16 cellular contexts compared by ENCODE assay signal in genomic region chr11:122869622-122870021, GRCh38. TPM values are rescaled to one million over a fixed set of nuclear protein-coding genes. Genes with fewer than 3 reads are reported as not detected.
DNase-seq lines count a peak whose midpoint lies in the region; ATAC-seq and TF ChIP-seq lines count a peak whose summit lies in the region.
"Had no signal": no experiment of that assay in that cellular context is flagged by ENCODE, and none has a peak within 500 bp of the region (broad histone marks: within the 10 kb centered on the region; RNA-seq: fewer than 3 reads in every experiment).

No MANE protein-coding gene starts in this region.

- no peak overlapping the region for H4K5ac ChIP-seq in IMR-90 (ENCODE audit: low read depth, low read length)

- no peak overlapping the region for H4K12ac ChIP-seq in trophoblast cell (ENCODE audit: low read depth, low read length)

- no peak for DNase-seq in activated naive CD8-positive, alpha-beta T cell treated with anti-CD3 and anti-CD28 coated beads for 36 hours
- DNase-seq in IMR-90 (no peak), NCI-H748 treated with DMSO at 0.1 percent for 48 hours (lab: John Stamatoyannopoulos, UW) (peak; percentile 8), trophoblast cell (peak; percentile 37 to 84), NCI-H187 (lab: John Stamatoyannopoulos, UW) (no peak)
- DNase-seq in activated naive CD4-positive, alpha-beta T cell (lab: John Stamatoyannopoulos, UW), result no peak
- DNase-seq: CD4-positive, alpha-beta memory T cell; DMS79; KBM-7; MV-4-11; NCI-H2171; PC-9 had no signal

- no peak overlapping the region for H3K4me2 ChIP-seq in IMR-90 (ENCODE audit: low read depth, low read length)
- H3K4me2 ChIP-seq in trophoblast cell (ENCODE audit: low read length), result no peak overlapping the region
- H3K4me2 ChIP-seq: BLaER1, PC-9 had no signal

- H4K8ac ChIP-seq in IMR-90 (ENCODE audit: low read depth in 2 of 2, low read length in 2 of 2), result no peak overlapping the region
- no peak overlapping the region for H4K8ac ChIP-seq in trophoblast cell (ENCODE audit: low read depth, low read length)

- no CpG with 5 or more reads among the region's 6 CpGs for WGBS in IMR-90 (ENCODE audit: extremely low coverage in 2 of 2, insufficient read length in 1 of 2), 2 experiments
- no CpG with 5 or more reads among the region's 6 CpGs for WGBS in trophoblast cell (ENCODE audit: extremely low coverage, insufficient coverage, insufficient read length)

- H3K79me2 ChIP-seq in trophoblast cell (ENCODE audit: control insufficient read depth, insufficient read depth, low read length, poor library complexity), result no peaks in the 10 kb centered on the region

- H2AFZ ChIP-seq in IMR-90 (replicated peaks; ENCODE audit: low read length, poor library complexity) (no peak overlapping the region), trophoblast cell (ENCODE audit: insufficient read depth, low read length, poor library complexity) (no peak overlapping the region)
- H2AFZ ChIP-seq: PC-9 had no signal

- H2BK12ac ChIP-seq in trophoblast cell (ENCODE audit: low read length), result no peak overlapping the region

- dilution Hi-C loops in IMR-90 (cut with HindIII; ENCODE audit: low sequenced_read_pairs, unreplicated experiment), result loop anchor here (25.0 kb wide), 1 partner anchor 168 kb away; no protein-coding TSS in a partner anchor

- in situ Hi-C loops in IMR-90 (cut with MboI; ENCODE audit: low sequenced_read_pairs), result loop anchor here (5.0 to 25.0 kb wide), 2 partner anchors 153 to 393 kb away; no protein-coding TSS in a partner anchor

- TF ChIP-seq CTCF in IMR-90 (conservative IDR thresholded peaks at IDR 0.05; ENCODE audit: low read depth, low read length), result no peak

- H3K4me3 Mint-ChIP-seq in activated naive CD8-positive, alpha-beta T cell, result no peak overlapping the region
- no peak overlapping the region for H3K4me3 Mint-ChIP-seq in activated naive CD8-positive, alpha-beta T cell treated with anti-CD3 and anti-CD28 coated beads for 36 hours
- H3K4me3 Mint-ChIP-seq: CD4-positive, alpha-beta memory T cell had no signal

- TF ChIP-seq RAD21 in IMR-90 (IDR thresholded peaks at IDR 0.05; ENCODE audit: low read length), result no peak

- H3K27ac Mint-ChIP-seq in activated naive CD8-positive, alpha-beta T cell, result peak overlapping the region; percentile 24
- no peak overlapping the region for H3K27ac Mint-ChIP-seq in activated naive CD8-positive, alpha-beta T cell treated with anti-CD3 and anti-CD28 coated beads for 36 hours
- H3K27ac Mint-ChIP-seq: CD4-positive, alpha-beta memory T cell had no signal

- H3K9me1 ChIP-seq in IMR-90 (ENCODE audit: insufficient read depth, low read length), result no peaks in the 10 kb centered on the region

- H2BK120ac ChIP-seq in IMR-90 (ENCODE audit: low read depth, low read length) (no peak overlapping the region), trophoblast cell (ENCODE audit: insufficient read depth, low read length, poor library complexity) (no peak overlapping the region)

- H3K23ac ChIP-seq in IMR-90 (ENCODE audit: low read depth, low read length) (no peak overlapping the region), trophoblast cell (ENCODE audit: low read length) (no peak overlapping the region)

- no peak overlapping the region for H3K9ac ChIP-seq in IMR-90 (ENCODE audit: low read depth, low read length)
- no peak overlapping the region for H3K9ac ChIP-seq in trophoblast cell (ENCODE audit: low read length)
- H3K9ac ChIP-seq: BLaER1 had no signal

- H3K9me3 Mint-ChIP-seq in activated naive CD8-positive, alpha-beta T cell (ENCODE audit: low read depth), result no peaks in the 10 kb centered on the region
- no peaks in the 10 kb centered on the region for H3K9me3 Mint-ChIP-seq in activated naive CD8-positive, alpha-beta T cell treated with anti-CD3 and anti-CD28 coated beads for 36 hours

- H2AK5ac ChIP-seq in IMR-90 (ENCODE audit: low read depth, low read length), result no peak overlapping the region
- no peak overlapping the region for H2AK5ac ChIP-seq in trophoblast cell (ENCODE audit: low read length)

- no peak overlapping the region for H2BK5ac ChIP-seq in IMR-90 (ENCODE audit: low read depth, low read length, poor library complexity, severe bottlenecking)
- H2BK5ac ChIP-seq in trophoblast cell (ENCODE audit: low read depth, low read length, poor library complexity), result no peak overlapping the region

- no peak overlapping the region for H2BK15ac ChIP-seq in IMR-90 (ENCODE audit: low read depth, low read length)

- H3K27me3 ChIP-seq in IMR-90 (ENCODE audit: control insufficient read depth, insufficient read depth, low read length), result peaks cover 32% of the 10 kb centered on the region
- H3K27me3 ChIP-seq in trophoblast cell (ENCODE audit: insufficient read depth, low read length), result no peaks in the 10 kb centered on the region
- H3K27me3 ChIP-seq: BLaER1 had no signal

- H3K27ac ChIP-seq in IMR-90 (ENCODE audit: insufficient read depth, low read length) (no peak overlapping the region), trophoblast cell (ENCODE audit: low read depth, low read length) (no peak overlapping the region)
- H3K27ac ChIP-seq: BLaER1, PC-9 had no signal

- no TSS peak for BruUV-seq in IMR-90 (replicated peaks; lab: Mats Ljungman, UMichigan)

- H4K20me1 ChIP-seq in IMR-90 (ENCODE audit: insufficient read depth, low read length), result no peaks in the 10 kb centered on the region
- H4K20me1 ChIP-seq: BLaER1 had no signal

- H3K36me3 ChIP-seq in IMR-90 (ENCODE audit: control insufficient read depth, insufficient read depth, low read length) (no peaks in the 10 kb centered on the region), trophoblast cell (ENCODE audit: control insufficient read depth in 1 of 2, insufficient read depth in 2 of 2, low read length in 2 of 2) (no peaks in the 10 kb centered on the region)
- H3K36me3 ChIP-seq: BLaER1 had no signal

- H3K4ac ChIP-seq in IMR-90 (ENCODE audit: low read depth, low read length) (no peak overlapping the region), trophoblast cell (ENCODE audit: low read depth, low read length) (no peak overlapping the region)

- no peak for TF ChIP-seq POLR2A in IMR-90 (IDR thresholded peaks at IDR 0.05; ENCODE audit: low read depth, low read length)

- no peak overlapping the region for H3K56ac ChIP-seq in IMR-90 (ENCODE audit: extremely low read depth, insufficient read depth, low read length)

- no peak overlapping the region for H2AK9ac ChIP-seq in IMR-90 (replicated peaks; ENCODE audit: low read depth, low read length, poor library complexity)

- H3K9me3 ChIP-seq in IMR-90 (ENCODE audit: control insufficient read depth, insufficient read depth, low read length) (no peaks in the 10 kb centered on the region), trophoblast cell (ENCODE audit: insufficient read depth, low read depth, low read length) (no peaks in the 10 kb centered on the region)
- H3K9me3 ChIP-seq: BLaER1 had no signal

- CTCF ChIA-PET in IMR-90 (lab: Yijun Ruan, JAX), result no interaction called here

- H3K79me1 ChIP-seq in IMR-90 (ENCODE audit: low read depth in 1 of 2, low read length in 2 of 2) (no peaks in the 10 kb centered on the region), trophoblast cell (ENCODE audit: low read length) (no peaks in the 10 kb centered on the region)

- H3K27me3 Mint-ChIP-seq in activated naive CD8-positive, alpha-beta T cell, result no peaks in the 10 kb centered on the region
- no peaks in the 10 kb centered on the region for H3K27me3 Mint-ChIP-seq in activated naive CD8-positive, alpha-beta T cell treated with anti-CD3 and anti-CD28 coated beads for 36 hours

- no peak for ATAC-seq in IMR-90 (ENCODE audit: low read depth)

- H4K91ac ChIP-seq in IMR-90 (ENCODE audit: insufficient read depth, low read depth, low read length) (no peak overlapping the region), trophoblast cell (ENCODE audit: low read depth, low read length) (no peak overlapping the region)

- H3K4me1 ChIP-seq in IMR-90 (ENCODE audit: control insufficient read depth, insufficient read depth, low read length) (no peaks in the 10 kb centered on the region), trophoblast cell (ENCODE audit: control insufficient read depth in 1 of 2, insufficient read depth in 2 of 2, low read length in 2 of 2) (no peaks in the 10 kb centered on the region)

- H3K4me1 Mint-ChIP-seq in activated naive CD8-positive, alpha-beta T cell (ENCODE audit: low read depth), result peaks cover 11% of the 10 kb centered on the region
- peaks cover 6% of the 10 kb centered on the region for H3K4me1 Mint-ChIP-seq in activated naive CD8-positive, alpha-beta T cell treated with anti-CD3 and anti-CD28 coated beads for 36 hours
- H3K4me1 Mint-ChIP-seq: CD4-positive, alpha-beta memory T cell had no signal

- H3K14ac ChIP-seq in IMR-90 (replicated peaks; ENCODE audit: low read depth, low read length) (no peak overlapping the region), trophoblast cell (ENCODE audit: low read length) (no peak overlapping the region)

- H3K36me3 Mint-ChIP-seq in activated naive CD8-positive, alpha-beta T cell, result peaks cover 29% of the 10 kb centered on the region
- H3K36me3 Mint-ChIP-seq in activated naive CD8-positive, alpha-beta T cell treated with anti-CD3 and anti-CD28 coated beads for 36 hours, result peaks cover 19% of the 10 kb centered on the region
- H3K36me3 Mint-ChIP-seq: CD4-positive, alpha-beta memory T cell had no signal

- H3K18ac ChIP-seq in IMR-90 (ENCODE audit: low read depth, low read length), result no peak overlapping the region
- no peak overlapping the region for H3K18ac ChIP-seq in trophoblast cell (ENCODE audit: low read length)

- POLR2A ChIA-PET in IMR-90 (lab: Charles Lee; ENCODE audit: unreplicated experiment), result interaction anchor here (0.5 kb wide), 1 partner anchor 400 kb away, joined by 3 read pairs; no protein-coding TSS in a partner anchor

- H2BK20ac ChIP-seq in IMR-90 (ENCODE audit: low read depth, low read length), result no peak overlapping the region

- no peak overlapping the region for H3K4me3 ChIP-seq in IMR-90 (ENCODE audit: insufficient read depth, low read depth, low read length)
- H3K4me3 ChIP-seq in trophoblast cell (ENCODE audit: low read depth, low read length), result no peak overlapping the region
- H3K4me3 ChIP-seq: BLaER1, PC-9 had no signal

- intact Hi-C loops in IMR-90 (cut with micrococcal nuclease), result loop anchor here (5.0 kb wide), 1 partner anchor 608 kb away; no protein-coding TSS in a partner anchor

TF ChIP-seq in IMR-90, 13 proteins besides CTCF, POLR2A, EP300 and RAD21 (continues in another document):
- TF ChIP-seq CEBPB (IDR thresholded peaks at IDR 0.05; ENCODE audit: low read depth, low read length), result 0 out of 2 replicates have a peak, but pooled peaks have one; percentile 7

RNA-seq across cellular contexts. Expression of gene JHY, which starts 12.9 kb away (rescaled TPM):
- 1 to 10 TPM; 3.1 to 3.2 TPM for total RNA-seq in activated naive CD8-positive, alpha-beta T cell treated with anti-CD3 and anti-CD28 coated beads for 36 hours
- 0.54 and 0.56 TPM in 2 replicates for total RNA-seq in IMR-90 (2012; rRNA removed)
- polyA plus RNA-seq in IMR-90 (2012; rRNA removed), result 0.46 and 0.51 TPM in 2 replicates
- polyA plus RNA-seq in IMR-90 (2012; cell fraction: cytosol; rRNA removed), result 0.14 and 0.24 TPM in 2 replicates
- 0.11 and 0.48 TPM in 2 replicates for polyA plus RNA-seq in IMR-90 (2012; cell fraction: nucleus; rRNA removed; ENCODE audit: low replicate concordance)
- polyA plus RNA-seq in trophoblast cell (2013), result 3.2 and 3.3 TPM in 2 replicates

RNA-seq across cellular contexts. Expression of gene CRTAM, which starts 31.3 kb away (rescaled TPM):
- total RNA-seq in activated naive CD8-positive, alpha-beta T cell treated with anti-CD3 and anti-CD28 coated beads for 36 hours, result 10 to 100 TPM; 21.9 to 22.3 TPM
- not detected in 2 replicates for total RNA-seq in IMR-90 (2012; rRNA removed)
- polyA plus RNA-seq in IMR-90 (2012; rRNA removed), result not detected in 2 replicates
- not detected in 2 replicates for polyA plus RNA-seq in IMR-90 (2012; cell fraction: cytosol; rRNA removed)
- not detected in 2 replicates for polyA plus RNA-seq in IMR-90 (2012; cell fraction: nucleus; rRNA removed; ENCODE audit: low replicate concordance)
- polyA plus RNA-seq in trophoblast cell (2013), result 0.03 and 0.04 TPM in 2 replicates
- total RNA-seq: A673, NCI-H460, PC-9 had no signal

Comparison
In these comparisons a context has a peak if more than half of its experiments do, and no peak if none do; other contexts are left out.
1. DNase-seq: peak in NCI-H748 treated with DMSO at 0.1 percent for 48 hours (single experiment) and trophoblast cell (2 of 2); none in activated naive CD8-positive, alpha-beta T cell treated with anti-CD3 and anti-CD28 coated beads for 36 hours (single experiment), IMR-90 (single experiment), NCI-H187 (0 of 2) and activated naive CD4-positive, alpha-beta T cell (0 of 4).
2. RNA of gene CRTAM, which starts 31.3 kb away (total RNA-seq): 21.9 to 22.3 TPM in activated naive CD8-positive, alpha-beta T cell treated with anti-CD3 and anti-CD28 coated beads for 36 hours; not detected in IMR-90; every median in the first group is over 10 times any median in the second.